Comparison of ENCODE assay signal across 29 cellular contexts in the genomic region with DNA sequence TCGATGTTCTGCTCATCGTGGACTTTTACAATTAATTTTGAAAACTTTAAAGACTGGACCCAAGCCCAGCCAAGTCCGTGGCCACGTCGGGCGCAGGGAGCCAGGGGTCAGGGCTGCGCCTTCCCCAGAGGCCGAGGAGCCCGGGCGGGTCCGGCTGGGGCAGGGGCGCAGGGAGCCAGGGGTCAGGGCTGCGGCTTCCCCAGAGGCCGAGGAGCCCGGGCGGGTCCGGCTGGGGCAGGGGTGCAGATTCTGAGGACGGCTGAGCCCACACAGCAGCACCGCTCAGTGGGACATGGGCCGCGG.
"Had no signal": no experiment of that assay in that cellular context is flagged by ENCODE, and none has a peak within 500 bp of the region (broad histone marks: within the 10 kb centered on the region; RNA-seq: fewer than 3 reads in every experiment).

No MANE protein-coding gene starts in this region.

- DNase-seq: naive thymus-derived CD8-positive, alpha-beta T cell; nephron progenitor cell; occipital lobe; ovary; psoas muscle; retina; right lobe of liver; sigmoid colon; small intestine; stimulated activated CD4-positive, alpha-beta T cell treated with anti-CD3 and anti-CD28 coated beads, Interleukin-15, amount 100 ng/mL, for 24 hours; stimulated activated CD4-positive, alpha-beta T cell treated with anti-CD3 and anti-CD28 coated beads, Interleukin-2, amount 100 ng/mL, for 24 hours; stimulated activated CD4-positive, alpha-beta T cell treated with anti-CD3 and anti-CD28 coated beads, Interleukin-2, amount 100 ng/mL, for 48 hours; stimulated activated CD4-positive, alpha-beta T cell treated with anti-CD3 and anti-CD28 coated beads, Interleukin-4, amount 100 ng/mL, for 24 hours; stimulated activated naive B cell treated with anti-CD40 and anti-IgM and Interleukin-4, amounts not matched to agents 10 μg/mL and 1 μg/mL and 100 μg/mL, for 72 hours; stimulated activated naive CD4-positive, alpha-beta T cell treated with Interleukin-2 at 50 U/mL for 16 hours; stomach; thyroid gland; trophoblast cell had no signal

- H3K4me1 Mint-ChIP-seq: neural crest cell; stimulated activated naive B cell treated with anti-CD40 and anti-IgM and Interleukin-4, amounts not matched to agents 10 μg/mL and 1 μg/mL and 100 μg/mL, for 72 hours had no signal

- H3K27ac ChIP-seq: ovary, parathyroid adenoma, psoas muscle, right atrium auricular region, right lobe of liver, sigmoid colon, stomach, thoracic aorta, thyroid gland, tibial nerve, upper lobe of left lung, vagina had no signal

- H3K27ac Mint-ChIP-seq: natural killer cell treated with Interleukin-12 subunit alpha and Interleukin-12 subunit beta and Interleukin-15 and Interleukin-18, amount 100 ng/mL, for 72 hours; nephron progenitor cell; progenitor cell of endocrine pancreas; stimulated activated effector memory CD8-positive, alpha-beta T cell treated with anti-CD3 and anti-CD28 coated beads, Interleukin-12 subunit alpha, Interleukin-12 subunit beta, amount 100 ng/mL, for 72 hours; stimulated activated naive B cell treated with anti-CD40 and anti-IgM and Interleukin-4, amounts not matched to agents 10 μg/mL and 1 μg/mL and 100 μg/mL, for 72 hours; stimulated activated naive CD8-positive, alpha-beta T cell treated with anti-CD3 and anti-CD28 coated beads, Interleukin-15, Interleukin-2, amounts not matched to agents 100 ng/mL and 50 ng/mL, for 24 hours had no signal

- H3K4me3 Mint-ChIP-seq: naive thymus-derived CD8-positive, alpha-beta T cell; natural killer cell treated with Interleukin-12 subunit alpha and Interleukin-12 subunit beta and Interleukin-15 and Interleukin-18, amount 100 ng/mL, for 72 hours; neural crest cell; stimulated activated effector memory CD8-positive, alpha-beta T cell treated with anti-CD3 and anti-CD28 coated beads, Interleukin-12 subunit alpha, Interleukin-12 subunit beta, amount 100 ng/mL, for 72 hours; stimulated activated naive B cell treated with anti-CD40 and anti-IgM and Interleukin-4, amounts not matched to agents 10 μg/mL and 1 μg/mL and 100 μg/mL, for 72 hours; stimulated activated naive CD8-positive, alpha-beta T cell treated with anti-CD3 and anti-CD28 coated beads, Interleukin-15, Interleukin-2, amounts not matched to agents 100 ng/mL and 50 ng/mL, for 24 hours had no signal

- H3K9me3 Mint-ChIP-seq: natural killer cell treated with Interleukin-12 subunit alpha and Interleukin-12 subunit beta and Interleukin-15 and Interleukin-18, amount 100 ng/mL, for 72 hours; nephron progenitor cell; neural crest cell; stimulated activated effector memory CD8-positive, alpha-beta T cell treated with anti-CD3 and anti-CD28 coated beads, Interleukin-12 subunit alpha, Interleukin-12 subunit beta, amount 100 ng/mL, for 72 hours; stimulated activated naive CD8-positive, alpha-beta T cell treated with anti-CD3 and anti-CD28 coated beads, Interleukin-15, Interleukin-2, amounts not matched to agents 100 ng/mL and 50 ng/mL, for 24 hours had no signal

- H3K4me3 ChIP-seq: ovary, psoas muscle, right atrium auricular region, right lobe of liver, sigmoid colon, stomach, thoracic aorta, thyroid gland, tibial nerve, upper lobe of left lung, vagina had no signal

- H3K9me3 ChIP-seq: ovary, psoas muscle, right atrium auricular region, right lobe of liver, thoracic aorta, thyroid gland, upper lobe of left lung, vagina had no signal

- H3K79me2 ChIP-seq: parathyroid adenoma had no signal

- ATAC-seq: naive thymus-derived CD8-positive, alpha-beta T cell; psoas muscle; right lobe of liver; stimulated activated effector memory CD8-positive, alpha-beta T cell treated with anti-CD3 and anti-CD28 coated beads, Interleukin-12 subunit alpha, Interleukin-12 subunit beta, amount 100 ng/mL, for 72 hours; stimulated activated naive B cell treated with anti-CD40 and anti-IgM and Interleukin-4, amounts not matched to agents 10 μg/mL and 1 μg/mL and 100 μg/mL, for 72 hours had no signal

- H2AFZ ChIP-seq: parathyroid adenoma had no signal

- H3K9ac ChIP-seq: parathyroid adenoma had no signal

- H3K36me3 ChIP-seq: ovary, right atrium auricular region, right lobe of liver, sigmoid colon, stomach, thoracic aorta, thyroid gland, tibial nerve, upper lobe of left lung, vagina had no signal

- H3K4me1 ChIP-seq: parathyroid adenoma, psoas muscle, right atrium auricular region, right lobe of liver, sigmoid colon, stomach, thyroid gland, tibial nerve, upper lobe of left lung, vagina had no signal

- H3K27me3 ChIP-seq: ovary, right atrium auricular region, right lobe of liver, thyroid gland, vagina had no signal

- H3K36me3 Mint-ChIP-seq: natural killer cell treated with Interleukin-12 subunit alpha and Interleukin-12 subunit beta and Interleukin-15 and Interleukin-18, amount 100 ng/mL, for 72 hours; stimulated activated effector memory CD8-positive, alpha-beta T cell treated with anti-CD3 and anti-CD28 coated beads, Interleukin-12 subunit alpha, Interleukin-12 subunit beta, amount 100 ng/mL, for 72 hours had no signal
